ENCODE assay signal across 8 cellular contexts in the genomic region with DNA sequence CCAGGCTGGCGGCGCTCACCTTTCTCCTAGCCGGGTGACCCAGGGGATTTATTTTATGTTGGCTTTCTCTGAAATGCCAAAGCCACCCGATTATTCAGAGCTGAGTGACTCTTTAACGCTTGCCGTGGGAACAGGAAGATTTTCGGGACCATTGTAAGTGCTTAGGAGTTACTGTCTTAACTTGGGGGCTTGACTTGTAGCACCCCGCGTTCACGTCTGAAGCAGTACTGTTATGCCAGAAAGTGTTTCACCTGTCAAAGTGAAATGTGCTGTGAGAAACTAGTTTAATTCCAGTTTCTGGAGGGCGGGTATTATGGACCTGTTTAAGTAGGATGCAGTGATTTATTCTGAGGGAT. TPM values are rescaled to one million over a fixed set of nuclear protein-coding genes. Genes with fewer than 3 reads are reported as not detected.
DNase-seq lines count a peak whose midpoint lies in the region; ATAC-seq and TF ChIP-seq lines count a peak whose summit lies in the region.

No MANE protein-coding gene starts in this region.

- ATAC-seq in HCT116 = no peak
- no peak for ATAC-seq in HG03457 (IDR thresholded peaks at IDR 0.05; ENCODE audit: unreplicated experiment)

- no peak overlapping the region for H2AFZ ChIP-seq in HCT116 (ENCODE audit: low read depth, low read length, poor library complexity, severe bottlenecking)

- no peaks in the 10 kb centered on the region for H4K20me1 ChIP-seq in HCT116 (ENCODE audit: insufficient read depth)

- POLR2A ChIA-PET in HCT116 (lab: Charles Lee) = interaction anchor here (0.8 to 1.0 kb wide), 4 partner anchors 11 to 72 kb away, joined by 3 to 12 read pairs (median 3); no protein-coding TSS in a partner anchor

- H3K27me3 ChIP-seq in BE2C (no peaks in the 10 kb centered on the region), HCT116 (ENCODE audit: insufficient read depth, low read length) (no peaks in the 10 kb centered on the region)

- H3K4me2 ChIP-seq in HCT116 (ENCODE audit: low read length) = peak overlapping the region; percentile 75

- no peak for TF ChIP-seq POLR2A in HCT116 (IDR thresholded peaks at IDR 0.05; ENCODE audit: borderline replicate concordance, extremely low read depth, insufficient read depth, insufficient read length)

- H3K27me3 Mint-ChIP-seq in activated naive CD8-positive, alpha-beta T cell treated with anti-CD3 and anti-CD28 coated beads for 36 hours = no peaks in the 10 kb centered on the region

- H3K4me1 Mint-ChIP-seq in activated naive CD8-positive, alpha-beta T cell treated with anti-CD3 and anti-CD28 coated beads for 36 hours = peaks cover 42% of the 10 kb centered on the region

- no TSS peak for BruUV-seq in HCT116 (replicated peaks; lab: Mats Ljungman, UMichigan)

- peaks cover 19% of the 10 kb centered on the region for H3K36me3 ChIP-seq in BE2C
- H3K36me3 ChIP-seq in HCT116 (ENCODE audit: control insufficient read depth in 1 of 2, insufficient read depth in 2 of 2, low read length in 2 of 2) = peaks cover 0 to 14% of the 10 kb centered on the region in 2 experiments

- TF ChIP-seq CTCF in BE2C (IDR thresholded peaks at IDR 0.05; ENCODE audit: low read depth, low read length) (no peak), HCT116 (IDR thresholded peaks at IDR 0.05 in 2 of 3, conservative IDR thresholded peaks at IDR 0.05 in 1 of 3; ENCODE audit: borderline replicate concordance in 1 of 3, insufficient read depth in 1 of 3, low read depth in 2 of 3, low read length in 2 of 3) (no peak)

- peak overlapping the region; percentile 89 for H3K27ac Mint-ChIP-seq in activated naive CD8-positive, alpha-beta T cell treated with anti-CD3 and anti-CD28 coated beads for 36 hours

- CTCF ChIA-PET in HCT116 (lab: Charles Lee) = interaction anchor here (0.7 to 2.2 kb wide), 5 partner anchors 10 to 359 kb away, joined by 3 to 10 read pairs (median 4); a partner anchor contains a TSS

- H3K79me2 ChIP-seq in HCT116 (ENCODE audit: insufficient read depth, low read length) = peaks cover 36% of the 10 kb centered on the region

- peaks cover 23% of the 10 kb centered on the region for H3K36me3 Mint-ChIP-seq in activated naive CD8-positive, alpha-beta T cell treated with anti-CD3 and anti-CD28 coated beads for 36 hours

- TF ChIP-seq RAD21 in HCT116 (IDR thresholded peaks at IDR 0.05; ENCODE audit: low read depth) = no peak

- H3K9me3 Mint-ChIP-seq in activated naive CD8-positive, alpha-beta T cell treated with anti-CD3 and anti-CD28 coated beads for 36 hours = no peaks in the 10 kb centered on the region

- H3K4me1 ChIP-seq in BE2C (peaks cover 3% of the 10 kb centered on the region; the same call in 1 of the 2 replicates), HCT116 (ENCODE audit: control insufficient read depth in 1 of 2, insufficient read depth in 2 of 2, low read length in 2 of 2) (peaks cover 2 to 16% of the 10 kb centered on the region in 2 experiments; a peak in 3 of 4 replicates)

- H3K27ac ChIP-seq in HCT116 (ENCODE audit: low read depth, low read length) = peak overlapping the region; percentile 94

- intact Hi-C loops in HCT116 (cut with micrococcal nuclease) = no loop called here

- H3K4me3 Mint-ChIP-seq in activated naive CD8-positive, alpha-beta T cell treated with anti-CD3 and anti-CD28 coated beads for 36 hours = peak overlapping the region; percentile 95

- H3K4me3 ChIP-seq in BE2C (ENCODE audit: low read depth, low read length) (peak overlapping the region; percentile 95), HCT116 (replicated peaks in 1 of 2; ENCODE audit: low read depth in 1 of 2, low read length in 2 of 2) (peak overlapping the region; percentile 71 to 94)

- peak overlapping the region; percentile 83 for H3K9ac ChIP-seq in HCT116 (ENCODE audit: low read length)

- RAD21 ChIA-PET in HCT116 (lab: Charles Lee; ENCODE audit: low non-redundant PET in 1 of 2, low total read pairs in 2 of 2, uncharacterized antibody in 2 of 2, unreplicated experiment in 2 of 2) = no interaction called here

- H3K9me3 ChIP-seq in BE2C (no peaks in the 10 kb centered on the region), HCT116 (ENCODE audit: control insufficient read depth in 1 of 2, insufficient read depth in 1 of 2, low read depth in 1 of 2, low read length in 2 of 2) (no peaks in the 10 kb centered on the region)

- DNase-seq in BE2C (no peak), HCT116 (ENCODE audit: low read depth, low spot score) (no peak), iris pigment epithelial cell (ENCODE audit: low read depth) (peak; percentile 19), superior temporal gyrus (ENCODE audit: extremely low spot score) (peak; percentile 42), cerebellar nuclear complex (lab: John Stamatoyannopoulos, UW) (no peak), middle frontal gyrus (ENCODE audit: extremely low spot score, low spot score) (no peak)
- DNase-seq in activated naive CD8-positive, alpha-beta T cell treated with anti-CD3 and anti-CD28 coated beads for 36 hours = no peak

- H3K9me2 ChIP-seq in HCT116 (ENCODE audit: insufficient read depth) = no peaks in the 10 kb centered on the region

TF ChIP-seq in HCT116, 20 proteins besides CTCF, POLR2A, EP300 and RAD21 (continues in another document):
- TF ChIP-seq FOSL1 (IDR thresholded peaks at IDR 0.05; ENCODE audit: low read depth) (no peak), YY1 (IDR thresholded peaks at IDR 0.05; ENCODE audit: extremely low read depth, insufficient replicate concordance, low read depth, low read length) (no peak), ELF1 (IDR thresholded peaks at IDR 0.05; ENCODE audit: borderline replicate concordance, low read depth) (no peak), ZNF274 (IDR thresholded peaks at IDR 0.05; ENCODE audit: low read depth, low read length) (no peak), EZH2phosphoT487 (IDR thresholded peaks at IDR 0.05; ENCODE audit: borderline replicate concordance) (no peak), CEBPB (IDR thresholded peaks at IDR 0.05; ENCODE audit: low read depth) (no peak), EGR1 (IDR thresholded peaks at IDR 0.05; ENCODE audit: low read depth) (no peak), ZFX (IDR thresholded peaks at IDR 0.05) (no peak), SP1 (IDR thresholded peaks at IDR 0.05; ENCODE audit: low read depth) (no peak), SRF (IDR thresholded peaks at IDR 0.05; ENCODE audit: low read depth) (no peak), JUND (IDR thresholded peaks at IDR 0.05) (no peak), POLR2AphosphoS5 (IDR thresholded peaks at IDR 0.05; ENCODE audit: low read depth, low read length) (no peak)
- TF ChIP-seq, protein P1, sequence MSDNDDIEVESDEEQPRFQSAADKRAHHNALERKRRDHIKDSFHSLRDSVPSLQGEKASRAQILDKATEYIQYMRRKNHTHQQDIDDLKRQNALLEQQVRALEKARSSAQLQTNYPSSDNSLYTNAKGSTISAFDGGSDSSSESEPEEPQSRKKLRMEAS (IDR thresholded peaks at IDR 0.05) = no peak
- TF ChIP-seq, protein P2, sequence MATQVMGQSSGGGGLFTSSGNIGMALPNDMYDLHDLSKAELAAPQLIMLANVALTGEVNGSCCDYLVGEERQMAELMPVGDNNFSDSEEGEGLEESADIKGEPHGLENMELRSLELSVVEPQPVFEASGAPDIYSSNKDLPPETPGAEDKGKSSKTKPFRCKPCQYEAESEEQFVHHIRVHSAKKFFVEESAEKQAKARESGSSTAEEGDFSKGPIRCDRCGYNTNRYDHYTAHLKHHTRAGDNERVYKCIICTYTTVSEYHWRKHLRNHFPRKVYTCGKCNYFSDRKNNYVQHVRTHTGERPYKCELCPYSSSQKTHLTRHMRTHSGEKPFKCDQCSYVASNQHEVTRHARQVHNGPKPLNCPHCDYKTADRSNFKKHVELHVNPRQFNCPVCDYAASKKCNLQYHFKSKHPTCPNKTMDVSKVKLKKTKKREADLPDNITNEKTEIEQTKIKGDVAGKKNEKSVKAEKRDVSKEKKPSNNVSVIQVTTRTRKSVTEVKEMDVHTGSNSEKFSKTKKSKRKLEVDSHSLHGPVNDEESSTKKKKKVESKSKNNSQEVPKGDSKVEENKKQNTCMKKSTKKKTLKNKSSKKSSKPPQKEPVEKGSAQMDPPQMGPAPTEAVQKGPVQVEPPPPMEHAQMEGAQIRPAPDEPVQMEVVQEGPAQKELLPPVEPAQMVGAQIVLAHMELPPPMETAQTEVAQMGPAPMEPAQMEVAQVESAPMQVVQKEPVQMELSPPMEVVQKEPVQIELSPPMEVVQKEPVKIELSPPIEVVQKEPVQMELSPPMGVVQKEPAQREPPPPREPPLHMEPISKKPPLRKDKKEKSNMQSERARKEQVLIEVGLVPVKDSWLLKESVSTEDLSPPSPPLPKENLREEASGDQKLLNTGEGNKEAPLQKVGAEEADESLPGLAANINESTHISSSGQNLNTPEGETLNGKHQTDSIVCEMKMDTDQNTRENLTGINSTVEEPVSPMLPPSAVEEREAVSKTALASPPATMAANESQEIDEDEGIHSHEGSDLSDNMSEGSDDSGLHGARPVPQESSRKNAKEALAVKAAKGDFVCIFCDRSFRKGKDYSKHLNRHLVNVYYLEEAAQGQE (IDR thresholded peaks at IDR 0.05; ENCODE audit: low read depth) = no peak

RNA-seq across cellular contexts. Expression of a gene that starts 0.2 kb away (rescaled TPM):
- 33.0 TPM for polyA plus RNA-seq in BE2C (2012; ENCODE audit: insufficient read depth, insufficient read length, low read depth)
- 19.5 TPM for total RNA-seq in HCT116 (2021; ENCODE audit: unreplicated experiment)
- polyA plus RNA-seq in HCT116 (2012) = 12.9 and 15.9 TPM in 2 replicates
- total RNA-seq in activated naive CD8-positive, alpha-beta T cell treated with anti-CD3 and anti-CD28 coated beads for 36 hours = 10 to 100 TPM; 14.3 to 14.5 TPM

RNA-seq across cellular contexts. Expression of a gene that starts 0.6 kb away (rescaled TPM):
- polyA plus RNA-seq in BE2C (2012; ENCODE audit: insufficient read depth, insufficient read length, low read depth) = 75.6 TPM
- 14.2 TPM for total RNA-seq in HCT116 (2021; ENCODE audit: unreplicated experiment)
- 12.3 and 13.4 TPM in 2 replicates for polyA plus RNA-seq in HCT116 (2012)
- 10 to 100 TPM; 16.6 to 16.7 TPM for total RNA-seq in activated naive CD8-positive, alpha-beta T cell treated with anti-CD3 and anti-CD28 coated beads for 36 hours

RNA-seq across cellular contexts. Expression of a gene that starts 21.6 kb away (rescaled TPM):
- polyA plus RNA-seq in BE2C (2012; ENCODE audit: insufficient read depth, insufficient read length, low read depth) = 24.0 TPM
- 11.2 TPM for total RNA-seq in HCT116 (2021; ENCODE audit: unreplicated experiment)
- 5.4 and 7.4 TPM in 2 replicates for polyA plus RNA-seq in HCT116 (2012)
- total RNA-seq in activated naive CD8-positive, alpha-beta T cell treated with anti-CD3 and anti-CD28 coated beads for 36 hours = 10 to 100 TPM; 20.3 to 21.3 TPM

RNA-seq across cellular contexts. Expression of a gene that starts 21.7 kb away (rescaled TPM):
- 38.7 TPM for polyA plus RNA-seq in BE2C (2012; ENCODE audit: insufficient read depth, insufficient read length, low read depth)
- 23.9 TPM for total RNA-seq in HCT116 (2021; ENCODE audit: unreplicated experiment)
- polyA plus RNA-seq in HCT116 (2012) = 17.8 and 20.4 TPM in 2 replicates
- 10 to 100 TPM; 41.3 to 41.6 TPM for total RNA-seq in activated naive CD8-positive, alpha-beta T cell treated with anti-CD3 and anti-CD28 coated beads for 36 hours

Comparison
In these comparisons a context has a peak if more than half of its experiments do, and no peak if none do; other contexts are left out.
1. DNase-seq: peak in iris pigment epithelial cell (single experiment) and superior temporal gyrus (single experiment); none in BE2C (single experiment), HCT116 (single experiment), activated naive CD8-positive, alpha-beta T cell treated with anti-CD3 and anti-CD28 coated beads for 36 hours (single experiment), cerebellar nuclear complex (0 of 2) and middle frontal gyrus (single experiment).